Comparison of ENCODE assay signal across 2 cellular contexts in genomic region chrX:57629438-57629837, GRCh38. TPM values are rescaled to one million over a fixed set of nuclear protein-coding genes. Genes with fewer than 3 reads are reported as not detected.
"Had no signal": no experiment of that assay in that cellular context is flagged by ENCODE, and none has a peak within 500 bp of the region (broad histone marks: within the 10 kb centered on the region; RNA-seq: fewer than 3 reads in every experiment).

No MANE protein-coding gene starts in this region.

RNA-seq across cellular contexts. Expression of gene NLRP2B, which starts 50.6 kb away (rescaled TPM):
- total RNA-seq: G401, GM12878 had no signal
- polyA plus RNA-seq: GM12878 had no signal
